1 cellular context compared by ENCODE assay signal in the genomic region with DNA sequence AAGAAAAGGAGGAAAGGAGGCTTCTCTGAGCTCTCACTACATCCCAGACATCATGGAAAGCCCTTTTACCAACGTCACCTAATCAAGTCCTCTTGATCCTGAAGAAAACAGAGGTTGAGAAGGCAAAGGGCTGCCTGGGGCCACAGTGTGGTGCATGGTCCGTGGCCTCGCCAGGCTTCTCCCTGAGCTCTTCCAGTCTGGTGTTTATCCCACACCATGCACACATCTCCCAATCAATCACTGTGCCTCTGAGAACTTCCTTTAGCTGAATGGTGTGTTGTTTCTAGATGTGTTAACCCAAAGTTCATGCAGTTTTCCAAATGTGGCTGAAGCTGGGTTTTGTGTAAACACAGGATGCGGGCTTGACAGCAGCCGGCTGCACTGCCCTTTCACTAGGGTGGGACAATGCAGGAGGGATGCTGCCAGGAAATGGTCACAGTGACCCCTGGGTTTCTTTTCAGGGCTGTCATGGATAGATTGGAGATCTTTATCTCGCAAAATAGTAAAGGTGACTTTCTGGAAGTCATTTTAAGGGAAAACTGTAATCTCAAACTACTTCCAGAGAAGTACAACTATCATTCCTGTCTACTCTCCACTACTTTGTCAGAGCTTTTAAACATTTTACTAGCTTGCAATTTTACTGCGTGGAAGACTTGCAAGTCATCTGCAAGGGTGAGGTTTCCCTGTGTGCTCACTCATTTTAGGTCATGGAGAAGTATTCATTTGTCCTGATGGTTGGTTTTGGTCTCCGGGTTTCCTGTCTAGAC.
TF ChIP-seq lines count a peak whose summit lies in the region.

No MANE protein-coding gene starts in this region.

TF ChIP-seq in SK-N-SH treated with all-trans-retinoic acid at 6 μM for 48 hours, 23 proteins besides CTCF, POLR2A, EP300 and RAD21 (continued from another document):
- TF ChIP-seq CSRNP3 (CRISPR knock-in tag; IDR thresholded peaks at IDR 0.05) (no peak), SNAI2 (CRISPR knock-in tag; IDR thresholded peaks at IDR 0.05) (no peak), ZFP30 (CRISPR knock-in tag; IDR thresholded peaks at IDR 0.05) (no peak), TSHZ2 (CRISPR knock-in tag; IDR thresholded peaks at IDR 0.05) (no peak), OSR1 (CRISPR knock-in tag; IDR thresholded peaks at IDR 0.05) (no peak), ZFP3 (CRISPR knock-in tag; IDR thresholded peaks at IDR 0.05) (no peak), TOX (CRISPR knock-in tag; IDR thresholded peaks at IDR 0.05; ENCODE audit: borderline replicate concordance) (no peak), BACH2 (CRISPR knock-in tag; IDR thresholded peaks at IDR 0.05; ENCODE audit: borderline replicate concordance) (no peak)
